In the genomic region with DNA sequence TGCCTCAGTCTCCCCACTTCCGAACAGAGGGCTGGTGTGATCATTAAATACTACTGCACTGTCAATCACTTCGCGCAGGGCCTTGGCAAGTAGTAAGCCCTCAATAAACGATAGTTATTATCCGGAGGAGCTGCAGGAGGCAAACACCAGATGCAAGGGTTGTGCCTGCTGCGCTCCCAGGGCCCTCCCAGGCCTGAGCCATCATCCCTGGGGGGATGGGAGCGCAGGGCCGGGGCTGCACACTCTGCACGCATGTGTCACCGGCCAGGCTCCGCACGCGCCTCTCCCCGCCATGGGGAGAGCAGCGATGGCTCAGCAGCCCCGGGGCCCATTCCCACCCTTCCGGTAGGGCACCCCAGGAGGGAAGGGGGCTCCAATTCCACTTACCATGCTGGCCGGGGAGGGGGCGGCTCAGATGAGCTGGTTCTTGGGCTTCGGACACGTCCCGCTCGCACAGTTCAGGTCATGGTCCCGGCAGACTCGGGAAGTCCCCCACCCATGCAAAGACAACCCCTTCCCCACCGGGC, we compare ENCODE assay signal across 8 cellular contexts. TPM values are rescaled to one million over a fixed set of nuclear protein-coding genes. Genes with fewer than 3 reads are reported as not detected.
DNase-seq lines count a peak whose midpoint lies in the region; ATAC-seq, FAIRE-seq and TF ChIP-seq lines count a peak whose summit lies in the region.

No MANE protein-coding gene starts in this region.

- peaks cover 2% of the 10 kb centered on the region for H3K9me3 Mint-ChIP-seq in neural crest cell

- FAIRE-seq in RCC 7860 (lab: Jason Lieb, UNC) = no peak

- peak overlapping the region; percentile 86 for H3K4me3 ChIP-seq in fibroblast of villous mesenchyme (ENCODE audit: low read depth, low read length)

- no peak for TF ChIP-seq CTCF in 22Rv1 (IDR thresholded peaks at IDR 0.05)
- TF ChIP-seq CTCF in GM13976 (IDR thresholded peaks at IDR 0.05; ENCODE audit: borderline replicate concordance, control extremely low read depth, extremely low read depth, insufficient read depth, missing control alignments) = no peak
- TF ChIP-seq CTCF in fibroblast of villous mesenchyme (IDR thresholded peaks at IDR 0.05; ENCODE audit: insufficient read depth, low read depth, low read length) = no peak
- no peak for TF ChIP-seq CTCF in neural crest cell (conservative IDR thresholded peaks at IDR 0.05)

- DNase-seq in GM13976 (ENCODE audit: low spot score) = peak; percentile 63
- DNase-seq in RCC 7860 (ENCODE audit: low spot score) = peak; percentile 54
- peak; percentile 39 for DNase-seq in activated gamma-delta T cell treated with anti-CD3 and anti-CD28 coated beads, Interleukin-2, amount 50 U/mL, for 16 hours (ENCODE audit: low read depth)
- DNase-seq in fibroblast of villous mesenchyme (ENCODE audit: low read depth) = peak; percentile 71
- DNase-seq in neural crest cell (ENCODE audit: low read depth, low spot score) = peak; percentile 31
- DNase-seq in substantia nigra (lab: John Stamatoyannopoulos, UW) = peak in 41 of 49 donors; percentile 5 to 64 (median 30)

- peaks cover 24% of the 10 kb centered on the region for H3K4me1 Mint-ChIP-seq in neural crest cell

- peaks cover 3% of the 10 kb centered on the region for H3K36me3 Mint-ChIP-seq in neural crest cell (ENCODE audit: low read depth)

- H3K27ac Mint-ChIP-seq in neural crest cell (ENCODE audit: unreplicated experiment) = peak overlapping the region; percentile 27

- peak; percentile 36 for ATAC-seq in HG03460 (IDR thresholded peaks at IDR 0.05; ENCODE audit: unreplicated experiment)

- in situ Hi-C loops in GM13976 (cut with MboI; ENCODE audit: low sequenced_read_pairs, unreplicated experiment) = no loop called here

- peak overlapping the region; percentile 79 for H3K4me3 Mint-ChIP-seq in neural crest cell

- H3K27ac ChIP-seq in 22Rv1 (peak overlapping the region; percentile 74), substantia nigra (ENCODE audit: low read depth, low read length, poor library complexity, severe bottlenecking) (peak overlapping the region; percentile 62)

- H3K27me3 Mint-ChIP-seq in neural crest cell (ENCODE audit: low read depth) = no peaks in the 10 kb centered on the region

RNA-seq across cellular contexts. Expression of a gene that starts 0.7 kb away (rescaled TPM):
- 105 and 111 TPM in 2 replicates for total RNA-seq in fibroblast of villous mesenchyme
- 146 and 148 TPM in 2 replicates for total RNA-seq in neural crest cell

Comparison
In these comparisons a context has a peak if more than half of its experiments do, and no peak if none do; other contexts are left out.
1. Peak in every context shown above with its lines: DNase-seq, ATAC-seq, H3K4me3 ChIP-seq and H3K27ac ChIP-seq.